1 cellular context compared by ENCODE assay signal in the genomic region with DNA sequence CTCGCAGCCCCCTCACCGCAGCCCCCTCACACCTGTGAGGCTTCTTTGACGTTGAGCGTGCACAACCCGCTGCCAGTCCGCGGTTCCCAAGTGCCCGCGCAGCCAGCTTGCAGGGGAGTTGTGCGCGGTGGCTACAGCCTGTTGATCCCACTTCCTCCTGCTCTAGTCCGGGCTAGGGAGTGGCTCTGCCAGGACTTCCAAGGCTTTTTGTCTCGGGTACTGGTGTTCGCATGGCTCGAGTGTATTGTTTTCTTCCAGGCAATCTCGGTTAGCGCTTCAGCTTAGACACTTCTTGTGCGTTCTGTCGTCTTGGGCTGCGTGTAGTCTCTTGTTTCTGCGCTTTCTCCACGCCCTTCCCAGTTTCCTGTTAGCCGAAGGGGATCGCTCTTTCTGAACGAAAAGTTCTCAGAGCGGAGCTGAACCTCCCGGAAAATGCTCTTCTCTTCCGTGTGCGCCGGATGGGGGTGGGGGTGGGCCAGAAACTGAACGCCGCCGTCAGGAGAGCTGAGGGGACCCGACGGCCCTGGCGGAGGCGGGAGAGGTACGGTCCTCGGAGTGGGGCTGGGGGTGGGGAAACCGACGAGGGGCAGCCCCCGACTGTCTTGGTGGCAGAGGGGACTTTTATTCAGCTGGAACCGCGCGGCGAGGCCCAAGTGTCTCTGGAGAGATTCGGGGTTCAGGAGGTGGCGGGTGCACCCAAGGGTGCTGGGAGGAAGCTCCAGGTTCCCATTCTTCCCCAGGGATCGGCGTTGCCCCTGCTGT.
TF ChIP-seq lines count a peak whose summit lies in the region.

No MANE protein-coding gene starts in this region.

TF ChIP-seq in SK-N-SH, 30 proteins besides CTCF, POLR2A, EP300 and RAD21 (continued from another document):
- TF ChIP-seq CHD2 (IDR thresholded peaks at IDR 0.05; ENCODE audit: low read length, partially characterized antibody) (no peak), EZH2phosphoT487 (IDR thresholded peaks at IDR 0.05; ENCODE audit: borderline replicate concordance, low read depth) (no peak), NFIC (IDR thresholded peaks at IDR 0.05; ENCODE audit: borderline replicate concordance) (no peak), POLR2AphosphoS5 (IDR thresholded peaks at IDR 0.05; ENCODE audit: low read depth, low read length) (0 out of 2 replicates have a peak, but pooled peaks have one; percentile 26), TEAD4 (IDR thresholded peaks at IDR 0.05; ENCODE audit: borderline replicate concordance, insufficient read depth) (no peak), FOXM1 (IDR thresholded peaks at IDR 0.05; ENCODE audit: low read depth) (no peak), MEF2A (IDR thresholded peaks at IDR 0.05; ENCODE audit: borderline replicate concordance, low read depth) (no peak), GABPA (IDR thresholded peaks at IDR 0.05; ENCODE audit: low read depth) (no peak), SMC3 (IDR thresholded peaks at IDR 0.05; ENCODE audit: low read depth, low read length) (no peak)
- TF ChIP-seq, protein P1, sequence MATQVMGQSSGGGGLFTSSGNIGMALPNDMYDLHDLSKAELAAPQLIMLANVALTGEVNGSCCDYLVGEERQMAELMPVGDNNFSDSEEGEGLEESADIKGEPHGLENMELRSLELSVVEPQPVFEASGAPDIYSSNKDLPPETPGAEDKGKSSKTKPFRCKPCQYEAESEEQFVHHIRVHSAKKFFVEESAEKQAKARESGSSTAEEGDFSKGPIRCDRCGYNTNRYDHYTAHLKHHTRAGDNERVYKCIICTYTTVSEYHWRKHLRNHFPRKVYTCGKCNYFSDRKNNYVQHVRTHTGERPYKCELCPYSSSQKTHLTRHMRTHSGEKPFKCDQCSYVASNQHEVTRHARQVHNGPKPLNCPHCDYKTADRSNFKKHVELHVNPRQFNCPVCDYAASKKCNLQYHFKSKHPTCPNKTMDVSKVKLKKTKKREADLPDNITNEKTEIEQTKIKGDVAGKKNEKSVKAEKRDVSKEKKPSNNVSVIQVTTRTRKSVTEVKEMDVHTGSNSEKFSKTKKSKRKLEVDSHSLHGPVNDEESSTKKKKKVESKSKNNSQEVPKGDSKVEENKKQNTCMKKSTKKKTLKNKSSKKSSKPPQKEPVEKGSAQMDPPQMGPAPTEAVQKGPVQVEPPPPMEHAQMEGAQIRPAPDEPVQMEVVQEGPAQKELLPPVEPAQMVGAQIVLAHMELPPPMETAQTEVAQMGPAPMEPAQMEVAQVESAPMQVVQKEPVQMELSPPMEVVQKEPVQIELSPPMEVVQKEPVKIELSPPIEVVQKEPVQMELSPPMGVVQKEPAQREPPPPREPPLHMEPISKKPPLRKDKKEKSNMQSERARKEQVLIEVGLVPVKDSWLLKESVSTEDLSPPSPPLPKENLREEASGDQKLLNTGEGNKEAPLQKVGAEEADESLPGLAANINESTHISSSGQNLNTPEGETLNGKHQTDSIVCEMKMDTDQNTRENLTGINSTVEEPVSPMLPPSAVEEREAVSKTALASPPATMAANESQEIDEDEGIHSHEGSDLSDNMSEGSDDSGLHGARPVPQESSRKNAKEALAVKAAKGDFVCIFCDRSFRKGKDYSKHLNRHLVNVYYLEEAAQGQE (IDR thresholded peaks at IDR 0.05; ENCODE audit: low read depth, low read length) = no peak
- TF ChIP-seq, protein P2, sequence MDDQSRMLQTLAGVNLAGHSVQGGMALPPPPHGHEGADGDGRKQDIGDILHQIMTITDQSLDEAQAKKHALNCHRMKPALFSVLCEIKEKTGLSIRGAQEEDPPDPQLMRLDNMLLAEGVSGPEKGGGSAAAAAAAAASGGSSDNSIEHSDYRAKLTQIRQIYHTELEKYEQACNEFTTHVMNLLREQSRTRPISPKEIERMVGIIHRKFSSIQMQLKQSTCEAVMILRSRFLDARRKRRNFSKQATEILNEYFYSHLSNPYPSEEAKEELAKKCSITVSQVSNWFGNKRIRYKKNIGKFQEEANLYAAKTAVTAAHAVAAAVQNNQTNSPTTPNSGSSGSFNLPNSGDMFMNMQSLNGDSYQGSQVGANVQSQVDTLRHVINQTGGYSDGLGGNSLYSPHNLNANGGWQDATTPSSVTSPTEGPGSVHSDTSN (IDR thresholded peaks at IDR 0.05) = no peak
TF ChIP-seq in SK-N-SH: peak in this region for 5.
